ENCODE assay signal across 8 cellular contexts in genomic region chr6:142819603-142820335, GRCh38.
DNase-seq lines count a peak whose midpoint lies in the region; ATAC-seq, FAIRE-seq and TF ChIP-seq lines count a peak whose summit lies in the region.

No MANE protein-coding gene starts in this region.

- peak; percentile 75 for ATAC-seq in GM21723 (IDR thresholded peaks at IDR 0.05; ENCODE audit: unreplicated experiment)

- peaks cover 10 to 18% of the 10 kb centered on the region in 2 donors for H3K4me1 ChIP-seq in small intestine (ENCODE audit: control insufficient read depth in 2 of 2, insufficient read depth in 1 of 2, low read depth in 1 of 2, low read length in 1 of 2)

- H3K9me3 ChIP-seq in small intestine (ENCODE audit: control insufficient read depth, low read depth): no peaks in the 10 kb centered on the region

- WGBS in small intestine, 3 donors: 4 to 14% (median 7%) methylated on average over 8 of the region's 8 CpGs

- H3K36me3 ChIP-seq in small intestine (ENCODE audit: control insufficient read depth in 2 of 2, insufficient read depth in 2 of 2, low read length in 2 of 2): peaks cover 0 to 3% of the 10 kb centered on the region in 2 donors

- no peaks in the 10 kb centered on the region for H3K27me3 ChIP-seq in small intestine (ENCODE audit: control insufficient read depth in 2 of 2, insufficient read depth in 2 of 2, low read length in 2 of 2)

- peak overlapping the region; percentile 9 to 61 for H3K4me3 ChIP-seq in small intestine (ENCODE audit: low read depth in 1 of 2, low read length in 2 of 2)

- TF ChIP-seq POLR2A in H54 (IDR thresholded peaks at IDR 0.05; ENCODE audit: low read depth, low read length): no peak

- no peak for FAIRE-seq in small intestine (lab: Jason Lieb, UNC)
- FAIRE-seq in H54 (lab: Jason Lieb, UNC): no peak

- POLR2A ChIA-PET in GM10248 (lab: Yijun Ruan, JAX): interaction anchor here (0.6 to 1.4 kb wide), 3 partner anchors 23 to 38 kb away, joined by 4 to 7 read pairs (median 4); no protein-coding TSS in a partner anchor

- DNase-seq in GM10248 (ENCODE audit: extremely low spot score) (peak; percentile 34), LHCN-M2 (ENCODE audit: low read depth) (peak; percentile 49), glomerular visceral epithelial cell (ENCODE audit: extremely low spot score) (peak; percentile 49), small intestine (peak; percentile 68), H54 (ENCODE audit: insufficient read length, low spot score) (no peak), NCI-H146 treated with DMSO at 0.1 percent for 48 hours (lab: John Stamatoyannopoulos, UW; ENCODE audit: unreplicated experiment) (no peak)
- DNase-seq in activated CD8-positive, alpha-beta memory T cell treated with anti-CD3 and anti-CD28 coated beads, Interleukin-2, amount 50 U/mL, for 4 hours: peak; percentile 36

- CTCF ChIA-PET in GM10248 (lab: Yijun Ruan, JAX): interaction anchor here (0.7 to 14.3 kb wide), 17 partner anchors 9 to 96 kb away, joined by 3 to 196 read pairs (median 4); no protein-coding TSS in a partner anchor

- peak overlapping the region; percentile 80 to 89 for H3K27ac ChIP-seq in small intestine (ENCODE audit: low read depth in 1 of 2, low read length in 1 of 2)

- no peak for TF ChIP-seq CTCF in GM10248 (IDR thresholded peaks at IDR 0.05; ENCODE audit: control extremely low read depth, extremely low read depth, low read depth, missing control alignments)

Comparison
In these comparisons a context has a peak if more than half of its experiments do, and no peak if none do; other contexts are left out.
1. DNase-seq: peak in GM10248 (single experiment), LHCN-M2 (single experiment), activated CD8-positive, alpha-beta memory T cell treated with anti-CD3 and anti-CD28 coated beads, Interleukin-2, amount 50 U/mL, for 4 hours (single experiment), glomerular visceral epithelial cell (single experiment) and small intestine (single experiment); none in H54 (single experiment) and NCI-H146 treated with DMSO at 0.1 percent for 48 hours (single experiment).